In the genomic region with DNA sequence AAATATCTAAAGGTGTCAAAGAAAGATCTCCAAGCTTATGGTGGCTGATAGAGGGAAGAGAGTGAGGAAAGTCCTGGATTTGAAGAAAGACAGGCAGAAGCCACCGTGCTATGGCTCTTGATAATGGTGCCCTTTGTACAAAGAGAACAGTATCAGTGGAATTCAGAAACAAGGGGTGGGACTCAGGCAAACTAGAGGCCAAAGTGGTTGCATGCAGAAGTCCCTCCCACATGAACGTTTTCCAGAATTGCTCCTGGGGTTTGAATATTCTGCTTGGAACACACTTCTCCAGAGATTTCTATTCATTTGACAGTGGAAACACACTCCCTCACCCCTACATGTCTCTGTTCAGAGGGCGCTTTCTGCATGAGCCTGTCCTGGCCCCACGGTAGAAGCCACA, we compare ENCODE assay signal across 20 cellular contexts. TPM values are rescaled to one million over a fixed set of nuclear protein-coding genes. Genes with fewer than 3 reads are reported as not detected.
A peak's percentile ranks its signal among the peaks of the same experiment; 100 is the strongest.
DNase-seq lines count a peak whose midpoint lies in the region; ATAC-seq and TF ChIP-seq lines count a peak whose summit lies in the region.
"Had no signal": no experiment of that assay in that cellular context is flagged by ENCODE, and none has a peak within 500 bp of the region (broad histone marks: within the 10 kb centered on the region; RNA-seq: fewer than 3 reads in every experiment).

No MANE protein-coding gene starts in this region.

- no peak for TF ChIP-seq CTCF in heart left ventricle (IDR thresholded peaks at IDR 0.05)
- TF ChIP-seq CTCF in tibial nerve (IDR thresholded peaks at IDR 0.05) = no peak

- no peak for DNase-seq in heart left ventricle
- DNase-seq in Right ventricle myocardium inferior (ENCODE audit: missing footprints) = no peak
- peak; percentile 31 for DNase-seq in astrocyte of the hippocampus (ENCODE audit: low read depth, low spot score)
- peak; percentile 77 for DNase-seq in medulla oblongata (ENCODE audit: extremely low spot score)
- DNase-seq in tibial nerve (ENCODE audit: low spot score in 2 of 2) = no peak
- no peak for DNase-seq in activated T-cell treated with anti-CD3 and anti-CD28 coated beads, Interleukin-2, amount 50 U/mL, for 48 hours
- DNase-seq: activated CD4-positive, alpha-beta T cell treated with anti-CD3 and anti-CD28 coated beads, Interleukin-2, amount 10 ng/mL, durations not matched to agents 24 days and 14 days; activated effector memory CD4-positive, alpha-beta T cell treated with anti-CD3 and anti-CD28 coated beads, Interleukin-2, amount 50 U/mL, for 16 hours; CD4-positive, CD25-positive, alpha-beta regulatory T cell; natural killer cell; NCI-H2171 treated with DMSO at 0.1 percent for 48 hours; small intestine; stimulated activated CD4-positive, alpha-beta T cell treated with anti-CD3 and anti-CD28 coated beads, Interleukin-4, amount 100 ng/mL, for 1 hour; stimulated activated naive CD8-positive, alpha-beta T cell treated with anti-CD3 and anti-CD28 coated beads, Interleukin-15, amount 100 ng/mL, for 72 hours; T-cell had no signal

- H3K9me3 Mint-ChIP-seq in activated T-helper 17 cell treated with anti-CD3 and anti-CD28 coated beads, Interleukin-2, amount 50 U/mL, for 72 hours = no peaks in the 10 kb centered on the region
- H3K9me3 Mint-ChIP-seq: natural killer cell had no signal

- 66 to 75% (median 70%) methylated on average over 4 of the region's 4 CpGs for WGBS in heart left ventricle, 4 donors
- WGBS in tibial nerve, 2 donors = 39 to 40% methylated on average over 4 of the region's 4 CpGs

- no peak overlapping the region for H3K27ac ChIP-seq in heart left ventricle
- peak overlapping the region; percentile 54 to 85 (median 78) for H3K27ac ChIP-seq in tibial nerve
- H3K27ac ChIP-seq: vagina had no signal

- H3K36me3 ChIP-seq in heart left ventricle (no peaks in the 10 kb centered on the region), tibial nerve (no peaks in the 10 kb centered on the region)
- H3K36me3 ChIP-seq: vagina had no signal

- H3K4me3 ChIP-seq in heart left ventricle (no peak overlapping the region), tibial nerve (no peak overlapping the region)
- H3K4me3 ChIP-seq: vagina had no signal

- ATAC-seq in heart left ventricle (peak in 3 of 4 donors; percentile 22 to 61 (median 49)), Right ventricle myocardium inferior (no peak), HG03108 (IDR thresholded peaks at IDR 0.05; ENCODE audit: unreplicated experiment) (no peak)
- ATAC-seq in activated T-helper 17 cell treated with anti-CD3 and anti-CD28 coated beads, Interleukin-2, amount 50 U/mL, for 72 hours (replicated peaks) = no peak
- ATAC-seq: natural killer cell, T-cell had no signal

- H3K4me3 Mint-ChIP-seq in activated T-helper 17 cell treated with anti-CD3 and anti-CD28 coated beads, Interleukin-2, amount 50 U/mL, for 72 hours = no peak overlapping the region
- H3K4me3 Mint-ChIP-seq: activated CD4-positive, alpha-beta T cell treated with anti-CD3 and anti-CD28 coated beads, Interleukin-2, amount 10 ng/mL, durations not matched to agents 24 days and 14 days; memory B cell; natural killer cell; stimulated activated naive CD8-positive, alpha-beta T cell treated with anti-CD3 and anti-CD28 coated beads, Interleukin-15, amount 100 ng/mL, for 72 hours had no signal

- no peak for TF ChIP-seq EP300 in tibial nerve (IDR thresholded peaks at IDR 0.05)

- H3K27ac Mint-ChIP-seq in activated T-helper 17 cell treated with anti-CD3 and anti-CD28 coated beads, Interleukin-2, amount 50 U/mL, for 72 hours = no peak overlapping the region
- H3K27ac Mint-ChIP-seq: activated CD4-positive, alpha-beta T cell treated with anti-CD3 and anti-CD28 coated beads, Interleukin-2, amount 10 ng/mL, durations not matched to agents 24 days and 14 days; CD4-positive, CD25-positive, alpha-beta regulatory T cell; memory B cell; natural killer cell; progenitor cell of endocrine pancreas; T-cell had no signal

- H3K9me3 ChIP-seq in heart left ventricle = peaks cover 0 to 2% (median 0%) of the 10 kb centered on the region in 12 donors
- H3K9me3 ChIP-seq in tibial nerve = no peaks in the 10 kb centered on the region
- H3K9me3 ChIP-seq: vagina had no signal

- H3K4me1 Mint-ChIP-seq in activated T-helper 17 cell treated with anti-CD3 and anti-CD28 coated beads, Interleukin-2, amount 50 U/mL, for 72 hours = peaks cover 12% of the 10 kb centered on the region

- intact Hi-C loops in heart left ventricle (cut with DNase I) (loop anchor here in 8 of 10 donors (1.0 to 5.0 kb wide), 3 partner anchors 100 to 185 kb away; no protein-coding TSS in a partner anchor), Right ventricle myocardium inferior (cut with DNase I) (loop anchor here (1.0 to 10.0 kb wide), 2 partner anchors 102 to 187 kb away; no protein-coding TSS in a partner anchor)

- TF ChIP-seq POLR2A in heart left ventricle (IDR thresholded peaks at IDR 0.05) (no peak), tibial nerve (IDR thresholded peaks at IDR 0.05) (peak in 1 of 2 donors; percentile 29)

- H3K27me3 ChIP-seq in heart left ventricle = peaks cover 0 to 6% (median 0%) of the 10 kb centered on the region in 9 donors
- no peaks in the 10 kb centered on the region for H3K27me3 ChIP-seq in tibial nerve
- H3K27me3 ChIP-seq: vagina had no signal

- H3K4me1 ChIP-seq in heart left ventricle = peaks cover 0 to 21% (median 0%) of the 10 kb centered on the region in 12 donors
- H3K4me1 ChIP-seq in tibial nerve = peaks cover 0 to 27% (median 9%) of the 10 kb centered on the region in 4 donors
- H3K4me1 ChIP-seq: vagina had no signal

- H3K27me3 Mint-ChIP-seq in activated T-helper 17 cell treated with anti-CD3 and anti-CD28 coated beads, Interleukin-2, amount 50 U/mL, for 72 hours = no peaks in the 10 kb centered on the region
- H3K27me3 Mint-ChIP-seq: CD4-positive, CD25-positive, alpha-beta regulatory T cell; stimulated activated naive CD8-positive, alpha-beta T cell treated with anti-CD3 and anti-CD28 coated beads, Interleukin-15, amount 100 ng/mL, for 72 hours; T-cell had no signal

- no peaks in the 10 kb centered on the region for H3K36me3 Mint-ChIP-seq in activated T-helper 17 cell treated with anti-CD3 and anti-CD28 coated beads, Interleukin-2, amount 50 U/mL, for 72 hours (ENCODE audit: low read depth)
- H3K36me3 Mint-ChIP-seq: CD4-positive, CD25-positive, alpha-beta regulatory T cell; natural killer cell; T-cell had no signal

RNA-seq across cellular contexts. Expression of gene MBNL2, which starts 10.1 kb away (rescaled TPM):
- 100 to 1,000 TPM in 1 of 9 donors, 10 to 100 TPM in 8; 59.4 to 100 (median 83.1) TPM for total RNA-seq in heart left ventricle
- polyA plus RNA-seq in heart left ventricle = 10 to 100 TPM; 18.5 to 41.9 TPM
- 69.1 TPM for total RNA-seq in Right ventricle myocardium inferior
- total RNA-seq in tibial nerve = 100 to 1,000 TPM in 2 of 4 donors, 10 to 100 TPM in 2; 87.9 to 126 (median 95.5) TPM
- total RNA-seq in activated T-helper 17 cell treated with anti-CD3 and anti-CD28 coated beads, Interleukin-2, amount 50 U/mL, for 72 hours = 10 to 100 TPM; 13.4 to 27.2 TPM

Comparison
In these comparisons a context has a peak if more than half of its experiments do, and no peak if none do; other contexts are left out.
1. ATAC-seq: peak in heart left ventricle (3 of 4); none in Right ventricle myocardium inferior (single experiment), activated T-helper 17 cell treated with anti-CD3 and anti-CD28 coated beads, Interleukin-2, amount 50 U/mL, for 72 hours (single experiment) and HG03108 (single experiment).
2. DNase-seq: peak in astrocyte of the hippocampus (single experiment) and medulla oblongata (single experiment); none in heart left ventricle (0 of 5), Right ventricle myocardium inferior (single experiment), tibial nerve (0 of 2) and activated T-cell treated with anti-CD3 and anti-CD28 coated beads, Interleukin-2, amount 50 U/mL, for 48 hours (0 of 2).
3. H3K27ac ChIP-seq: peak in tibial nerve (4 of 4); none in heart left ventricle (0 of 12).